In genomic region chr19:11535792-11536595, GRCh38 we compare ENCODE assay signal across 1 cellular context.
TF ChIP-seq lines count a peak whose summit lies in the region.

No MANE protein-coding gene starts in this region.

TF ChIP-seq in K562, 482 proteins besides CTCF, POLR2A, EP300 and RAD21 (continued from another document):
- 0 out of 2 replicates have a peak, but pooled peaks have one; percentile 2 for TF ChIP-seq CBFA2T2 (conservative IDR thresholded peaks at IDR 0.05)
- TF ChIP-seq ATF4 (CRISPR knock-in tag; IDR thresholded peaks at IDR 0.05), result 0 out of 2 replicates have a peak, but pooled peaks have one; percentile 15
- TF ChIP-seq, protein P1, sequence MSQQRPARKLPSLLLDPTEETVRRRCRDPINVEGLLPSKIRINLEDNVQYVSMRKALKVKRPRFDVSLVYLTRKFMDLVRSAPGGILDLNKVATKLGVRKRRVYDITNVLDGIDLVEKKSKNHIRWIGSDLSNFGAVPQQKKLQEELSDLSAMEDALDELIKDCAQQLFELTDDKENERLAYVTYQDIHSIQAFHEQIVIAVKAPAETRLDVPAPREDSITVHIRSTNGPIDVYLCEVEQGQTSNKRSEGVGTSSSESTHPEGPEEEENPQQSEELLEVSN (IDR thresholded peaks at IDR 0.05; ENCODE audit: borderline replicate concordance in 1 of 2, extremely low read depth in 1 of 2, insufficient read depth in 1 of 2, insufficient read length in 1 of 2, low read depth in 1 of 2, low read length in 1 of 2, poor library complexity in 1 of 2, severe bottlenecking in 1 of 2), result peak in 1 of 2 experiments; percentile 65
- TF ChIP-seq TAF15 (IDR thresholded peaks at IDR 0.05; ENCODE audit: low read depth, low read length), result no peak
- TF ChIP-seq PHF21A (IDR thresholded peaks at IDR 0.05; ENCODE audit: borderline replicate concordance, low read depth), result 0 out of 2 replicates have a peak, but pooled peaks have one; percentile 11
- TF ChIP-seq PRPF4 (IDR thresholded peaks at IDR 0.05; ENCODE audit: insufficient read depth, low read depth, low read length, poor library complexity, severe bottlenecking), result no peak
- 0 out of 2 replicates have a peak, but pooled peaks have one; percentile 41 for TF ChIP-seq KLF1 (tag; IDR thresholded peaks at IDR 0.05)
- peak; percentile 77; the same call in 1 of the 2 replicates for TF ChIP-seq HLTF (IDR thresholded peaks at IDR 0.05)
- TF ChIP-seq BHLHE40 (IDR thresholded peaks at IDR 0.05; ENCODE audit: low read length), result no peak
- TF ChIP-seq ZNF785 (CRISPR knock-in tag; IDR thresholded peaks at IDR 0.05), result no peak
- TF ChIP-seq FIP1L1 (IDR thresholded peaks at IDR 0.05; ENCODE audit: low read depth, low read length, poor library complexity, severe bottlenecking), result peak; percentile 74
- TF ChIP-seq FOXP1 (CRISPR knock-in tag; IDR thresholded peaks at IDR 0.05), result no peak; the same call in 1 of the 2 replicates
- no peak; the same call in 1 of the 2 replicates for TF ChIP-seq SMARCC2 (IDR thresholded peaks at IDR 0.05; ENCODE audit: low read depth)
- peak; percentile 46; the same call in 1 of the 2 replicates for TF ChIP-seq PKNOX1 (IDR thresholded peaks at IDR 0.05)
- TF ChIP-seq ZNF146 (CRISPR knock-in tag; IDR thresholded peaks at IDR 0.05; ENCODE audit: unreplicated experiment), result no peak
- no peak for TF ChIP-seq ZNF121 (CRISPR knock-in tag; conservative IDR thresholded peaks at IDR 0.05)
- TF ChIP-seq L3MBTL2 (IDR thresholded peaks at IDR 0.05), result peak; percentile 72
- no peak for TF ChIP-seq ZBTB43 (CRISPR knock-in tag; IDR thresholded peaks at IDR 0.05)
- no peak for TF ChIP-seq HEY1 (CRISPR knock-in tag; IDR thresholded peaks at IDR 0.05; ENCODE audit: borderline replicate concordance)
- peak; percentile 26 for TF ChIP-seq EP400 (IDR thresholded peaks at IDR 0.05)
- no peak for TF ChIP-seq PRMT5 (CRISPR knock-in tag; IDR thresholded peaks at IDR 0.05)
- TF ChIP-seq MLLT1 (IDR thresholded peaks at IDR 0.05), result peak; percentile 16 to 46; a peak in 2 of 4 replicates
- no peak for TF ChIP-seq ZNF174 (CRISPR knock-in tag; IDR thresholded peaks at IDR 0.05)
- no peak for TF ChIP-seq KAT2B (IDR thresholded peaks at IDR 0.05; ENCODE audit: low read depth, low read length)
- TF ChIP-seq ZNF778 (CRISPR knock-in tag; IDR thresholded peaks at IDR 0.05), result no peak
- peak; percentile 76; the same call in 1 of the 2 replicates for TF ChIP-seq PHF8 (IDR thresholded peaks at IDR 0.05; ENCODE audit: borderline replicate concordance, low read length)
- TF ChIP-seq, protein P2, sequence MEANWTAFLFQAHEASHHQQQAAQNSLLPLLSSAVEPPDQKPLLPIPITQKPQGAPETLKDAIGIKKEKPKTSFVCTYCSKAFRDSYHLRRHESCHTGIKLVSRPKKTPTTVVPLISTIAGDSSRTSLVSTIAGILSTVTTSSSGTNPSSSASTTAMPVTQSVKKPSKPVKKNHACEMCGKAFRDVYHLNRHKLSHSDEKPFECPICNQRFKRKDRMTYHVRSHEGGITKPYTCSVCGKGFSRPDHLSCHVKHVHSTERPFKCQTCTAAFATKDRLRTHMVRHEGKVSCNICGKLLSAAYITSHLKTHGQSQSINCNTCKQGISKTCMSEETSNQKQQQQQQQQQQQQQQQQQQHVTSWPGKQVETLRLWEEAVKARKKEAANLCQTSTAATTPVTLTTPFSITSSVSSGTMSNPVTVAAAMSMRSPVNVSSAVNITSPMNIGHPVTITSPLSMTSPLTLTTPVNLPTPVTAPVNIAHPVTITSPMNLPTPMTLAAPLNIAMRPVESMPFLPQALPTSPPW (CRISPR knock-in tag; IDR thresholded peaks at IDR 0.05), result peak; percentile 87
- TF ChIP-seq ZNF436 (CRISPR knock-in tag; IDR thresholded peaks at IDR 0.05), result no peak
- no peak for TF ChIP-seq SAFB (IDR thresholded peaks at IDR 0.05; ENCODE audit: borderline replicate concordance, low read depth, low read length)
- TF ChIP-seq, protein P3, sequence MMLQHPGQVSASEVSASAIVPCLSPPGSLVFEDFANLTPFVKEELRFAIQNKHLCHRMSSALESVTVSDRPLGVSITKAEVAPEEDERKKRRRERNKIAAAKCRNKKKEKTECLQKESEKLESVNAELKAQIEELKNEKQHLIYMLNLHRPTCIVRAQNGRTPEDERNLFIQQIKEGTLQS (IDR thresholded peaks at IDR 0.05), result peak; percentile 99
- TF ChIP-seq, protein P3 (CRISPR knock-in tag; conservative IDR thresholded peaks at IDR 0.05), result peak; percentile 98
